In genomic region chr9:35728041-35728971, GRCh38 we compare ENCODE assay signal across 8 cellular contexts. TPM values are rescaled to one million over a fixed set of nuclear protein-coding genes. Genes with fewer than 3 reads are reported as not detected.
DNase-seq lines count a peak whose midpoint lies in the region; ATAC-seq, FAIRE-seq and TF ChIP-seq lines count a peak whose summit lies in the region.

No MANE protein-coding gene starts in this region.

- no peak overlapping the region for H3K14ac ChIP-seq in H1 (ENCODE audit: insufficient read length)

- no peaks in the 10 kb centered on the region for H3K27me3 ChIP-seq in H1 (replicated peaks in 1 of 4; ENCODE audit: control insufficient read depth in 3 of 4, extremely low read depth in 1 of 4, insufficient read depth in 3 of 4, low read length in 3 of 4)
- no peaks in the 10 kb centered on the region for H3K27me3 ChIP-seq in mesendoderm (ENCODE audit: insufficient read depth, low read length, poor library complexity)

- peak overlapping the region; percentile 58 for H3K27ac ChIP-seq in H1 (ENCODE audit: low read depth, low read length)
- peak overlapping the region; percentile 84 for H3K27ac ChIP-seq in mesendoderm (ENCODE audit: low read depth, low read length)
- peak overlapping the region; percentile 58 for H3K27ac ChIP-seq in temporal lobe (ENCODE audit: low read depth, low read length)

- H3K79me1 ChIP-seq in H1 (ENCODE audit: low read depth, low read length) (peaks cover 16% of the 10 kb centered on the region), mesendoderm (ENCODE audit: low read length) (peaks cover 50% of the 10 kb centered on the region)

- no peak overlapping the region for H2AFZ ChIP-seq in H1 (ENCODE audit: low read length)

- H3K4me2 ChIP-seq in H1 (ENCODE audit: insufficient read depth in 1 of 2, low read depth in 2 of 2, low read length in 2 of 2), result peak overlapping the region; percentile 69 to 92
- peak overlapping the region; percentile 29 for H3K4me2 ChIP-seq in mesendoderm (ENCODE audit: low read length)

- no peak for TF ChIP-seq CTCF in H1 (IDR thresholded peaks at IDR 0.05; ENCODE audit: control extremely low read depth in 1 of 3, insufficient read depth in 1 of 3, low read depth in 1 of 3, low read length in 3 of 3)

- peaks cover 15% of the 10 kb centered on the region; the same call in 1 of the 2 replicates for H3K23me2 ChIP-seq in H1 (ENCODE audit: low read depth, low read length)

- WGBS in H1 (ENCODE audit: extremely low coverage in 1 of 2, insufficient coverage in 1 of 2, insufficient read length in 1 of 2, insufficient replicate concordance in 2 of 2, low coverage in 1 of 2, low lambda C conversion rate in 2 of 2, missing lambda C conversion rate in 1 of 2), 2 experiments, result 33% methylated on average over 10 of the region's 10 CpGs; no CpG with 5 or more reads in 1 of the 2 experiments
- no CpG with 5 or more reads among the region's 10 CpGs for WGBS in mesendoderm (ENCODE audit: extremely low coverage, insufficient coverage, low lambda C conversion rate)

- FAIRE-seq in RCC 7860 (lab: Jason Lieb, UNC) (no peak), H1 (lab: Jason Lieb, UNC) (peak; percentile 62)

- peak overlapping the region; percentile 9; the same call in 1 of the 2 replicates for H2BK20ac ChIP-seq in H1 (ENCODE audit: low read length)

- peak overlapping the region; percentile 74 for H3K18ac ChIP-seq in H1 (ENCODE audit: extremely low read depth, low read length)
- H3K18ac ChIP-seq in mesendoderm (ENCODE audit: low read length), result peak overlapping the region; percentile 72

- H4K8ac ChIP-seq in H1 (ENCODE audit: extremely low read depth, insufficient read depth, low read length), result 0 out of 2 replicates have a peak overlapping the region, but pooled peaks have one; percentile 17
- H4K8ac ChIP-seq in mesendoderm (ENCODE audit: low read depth, low read length), result peak overlapping the region; percentile 16

- peak overlapping the region; percentile 9 for H4K91ac ChIP-seq in H1 (replicated peaks; ENCODE audit: insufficient read length, low read length)

- peak overlapping the region; percentile 8 to 46 (median 30); a peak in 6 of 8 replicates for H3K4me3 ChIP-seq in H1 (ENCODE audit: extremely low read depth in 1 of 4, insufficient read depth in 2 of 4, low read depth in 3 of 4, low read length in 4 of 4)
- no peak overlapping the region for H3K4me3 ChIP-seq in mesendoderm (ENCODE audit: low read length)

- H2BK15ac ChIP-seq in H1 (ENCODE audit: low read length), result 0 out of 2 replicates have a peak overlapping the region, but pooled peaks have one; percentile 10
- H2BK15ac ChIP-seq in mesendoderm (replicated peaks; ENCODE audit: low read depth), result no peak overlapping the region

- no peak overlapping the region for H3K56ac ChIP-seq in H1 (replicated peaks; ENCODE audit: insufficient read length, low read depth, low read length)
- peak overlapping the region; percentile 84 for H3K56ac ChIP-seq in mesendoderm (ENCODE audit: low read length)

- no peak overlapping the region for H4K5ac ChIP-seq in H1 (ENCODE audit: insufficient read length, low read depth, low read length)
- H4K5ac ChIP-seq in mesendoderm (ENCODE audit: low read length), result no peak overlapping the region

- POLR2A ChIA-PET in H1 (lab: Charles Lee; ENCODE audit: partially characterized antibody), result interaction anchor here (0.6 to 11.1 kb wide), 30 partner anchors 8 to 657 kb away, joined by 3 to 158 read pairs (median 4); partner anchors contain the start of genes CCDC107, GBA2, RGP1 and RMRP

- H2AK5ac ChIP-seq in H1 (ENCODE audit: low read depth, low read length) (peak overlapping the region; percentile 29; the same call in 1 of the 2 replicates), mesendoderm (ENCODE audit: low read length) (no peak overlapping the region)

- H3K9ac ChIP-seq in H1 (replicated peaks in 1 of 4; ENCODE audit: extremely low read depth in 1 of 4, low read depth in 3 of 4, low read length in 3 of 4) (peak overlapping the region in 2 of 4 experiments; percentile 14 to 41; a peak in 5 of 7 replicates), mesendoderm (ENCODE audit: low read length) (peak overlapping the region; percentile 59)

- TF ChIP-seq EP300 in H1 (IDR thresholded peaks at IDR 0.05; ENCODE audit: borderline replicate concordance in 1 of 2, low read depth in 2 of 2, low read length in 2 of 2), result no peak

- TF ChIP-seq RAD21 in H1 (IDR thresholded peaks at IDR 0.05 in 1 of 2, conservative IDR thresholded peaks at IDR 0.05 in 1 of 2; ENCODE audit: low read depth in 2 of 2, low read length in 2 of 2), result no peak

- H3K9me3 ChIP-seq in H1 (ENCODE audit: insufficient read depth in 2 of 2, low read depth in 1 of 2, low read length in 1 of 2), result no peaks in the 10 kb centered on the region; a peak in 1 of 4 replicates

- H3K79me2 ChIP-seq in H1 (ENCODE audit: control insufficient read depth in 1 of 2, insufficient read depth in 2 of 2, low read length in 2 of 2) (peaks cover 2 to 54% of the 10 kb centered on the region in 2 experiments), mesendoderm (ENCODE audit: control insufficient read depth, insufficient read depth, low read length) (peaks cover 46% of the 10 kb centered on the region)

- peak; percentile 35 for DNase-seq in activated gamma-delta T cell treated with Interleukin-2 at 50 U/mL for 16 hours
- no peak for DNase-seq in activated gamma-delta T cell (lab: John Stamatoyannopoulos, UW)
- DNase-seq in RCC 7860 (ENCODE audit: low spot score), result peak; percentile 69
- DNase-seq in H1 (ENCODE audit: low read depth in 1 of 2, low spot score in 2 of 2), result peak in 1 of 2 experiments; percentile 56
- DNase-seq in mesendoderm, result peak; percentile 98
- no peak for DNase-seq in mesenteric fat pad (ENCODE audit: low spot score)

- H3K4me1 ChIP-seq in H1 (replicated peaks in 1 of 4; ENCODE audit: control insufficient read depth in 3 of 4, insufficient read depth in 4 of 4, low read length in 3 of 4) (peaks cover 21 to 42% (median 30%) of the 10 kb centered on the region in 4 experiments), mesendoderm (ENCODE audit: control insufficient read depth, low read depth, low read length) (peaks cover 34% of the 10 kb centered on the region)

- no peak overlapping the region for H3K4ac ChIP-seq in H1 (replicated peaks; ENCODE audit: insufficient read length, low read depth, low read length)
- peak overlapping the region; percentile 93 for H3K4ac ChIP-seq in mesendoderm (ENCODE audit: low read depth, low read length)

- H2BK12ac ChIP-seq in H1 (ENCODE audit: low read depth, low read length), result peak overlapping the region; percentile 98

- ATAC-seq in GM18498 (IDR thresholded peaks at IDR 0.05; ENCODE audit: unreplicated experiment), result no peak

- peak in 1 of 2 experiments; percentile 78; a peak in 1 of 3 replicates for TF ChIP-seq POLR2A in H1 (IDR thresholded peaks at IDR 0.05; ENCODE audit: control extremely low read depth in 1 of 2, low read depth in 2 of 2, low read length in 2 of 2)

- H2BK5ac ChIP-seq in H1 (ENCODE audit: low read depth, low read length) (peak overlapping the region; percentile 88), mesendoderm (ENCODE audit: low read length) (peak overlapping the region; percentile 38)

- CTCF ChIA-PET in H1 (lab: Charles Lee; ENCODE audit: partially characterized antibody), result interaction anchor here (0.5 to 16.0 kb wide), 25 partner anchors 8 to 179 kb away, joined by 3 to 198 read pairs (median 7); partner anchors contain the start of genes ARHGEF39, CCDC107, GBA2 and MSMP

- peaks cover 0 to 4% of the 10 kb centered on the region in 2 experiments for H4K20me1 ChIP-seq in H1 (replicated peaks in 1 of 2; ENCODE audit: control insufficient read depth in 1 of 2, insufficient read depth in 2 of 2, low read length in 2 of 2)

- H2BK120ac ChIP-seq in H1 (replicated peaks; ENCODE audit: low read depth, low read length), result no peak overlapping the region
- peak overlapping the region; percentile 47 for H2BK120ac ChIP-seq in mesendoderm (ENCODE audit: low read depth, low read length)

- peaks cover 4 to 19% (median 12%) of the 10 kb centered on the region in 4 experiments; a peak in 7 of 8 replicates for H3K36me3 ChIP-seq in H1 (ENCODE audit: control insufficient read depth in 2 of 4, insufficient read depth in 4 of 4, low read length in 3 of 4)
- H3K36me3 ChIP-seq in mesendoderm (ENCODE audit: control insufficient read depth, insufficient read depth, low read length), result peaks cover 12% of the 10 kb centered on the region

- H3K23ac ChIP-seq in H1 (ENCODE audit: insufficient read length), result no peak overlapping the region
- no peak overlapping the region for H3K23ac ChIP-seq in mesendoderm (ENCODE audit: low read length)

RNA-seq across cellular contexts. Expression of gene TLN1, which starts 3.7 kb away (rescaled TPM):
- 87.9 and 90.1 TPM in 2 replicates for total RNA-seq in H1 (2021; fragmentation: NEBNext Ultra II Directional; extraction: Animal tissue kit (Norgen Biotek cat#: 25700))
- 28.1 and 42.4 TPM in 2 replicates for polyA plus RNA-seq in H1 (2011; rRNA removed)
- polyA plus RNA-seq in H1 (2011; cell fraction: cytosol; rRNA removed), result 33.0 TPM
- polyA plus RNA-seq in H1 (2011; cell fraction: nucleus; rRNA removed), result 67.3 TPM
- polyA plus RNA-seq in H1 (2012, experiment 1 of 2), result 50.9 to 99.1 TPM (median 96.6 TPM) in 4 replicates
- polyA plus RNA-seq in H1 (2012, experiment 2 of 2), result 50.7 TPM
- 22.9 TPM for polyA plus RNA-seq in H1 (2013, experiment 1 of 2)
- 19.0 TPM for polyA plus RNA-seq in H1 (2013, experiment 2 of 2)
- polyA minus RNA-seq in H1 (2011; rRNA and poly(A)+ RNA removed), result 155 and 174 TPM in 2 replicates
- 128 TPM for polyA minus RNA-seq in H1 (2011; cell fraction: cytosol; rRNA and poly(A)+ RNA removed)
- 53.8 TPM for polyA minus RNA-seq in H1 (2011; cell fraction: nucleus; rRNA and poly(A)+ RNA removed)
- polyA plus RNA-seq in mesendoderm (2013, experiment 1 of 2), result 27.1 TPM
- polyA plus RNA-seq in mesendoderm (2013, experiment 2 of 2), result 27.7 TPM
- total RNA-seq in temporal lobe (21.6 TPM), mesenteric fat pad (622 TPM)

RNA-seq across cellular contexts. Expression of gene CREB3, which starts 4.2 kb away (rescaled TPM):
- total RNA-seq in H1 (2021; fragmentation: NEBNext Ultra II Directional; extraction: Animal tissue kit (Norgen Biotek cat#: 25700)), result 24.4 and 26.5 TPM in 2 replicates
- 25.7 and 29.1 TPM in 2 replicates for polyA plus RNA-seq in H1 (2011; rRNA removed)
- 20.3 TPM for polyA plus RNA-seq in H1 (2011; cell fraction: cytosol; rRNA removed)
- 21.4 TPM for polyA plus RNA-seq in H1 (2011; cell fraction: nucleus; rRNA removed)
- polyA plus RNA-seq in H1 (2012, experiment 1 of 2), result 20.6 to 25.5 TPM (median 24.4 TPM) in 4 replicates
- 33.8 TPM for polyA plus RNA-seq in H1 (2012, experiment 2 of 2)
- polyA plus RNA-seq in H1 (2013, experiment 1 of 2), result 17.0 TPM
- polyA plus RNA-seq in H1 (2013, experiment 2 of 2), result 16.9 TPM
- 11.0 and 12.0 TPM in 2 replicates for polyA minus RNA-seq in H1 (2011; rRNA and poly(A)+ RNA removed)
- 10.3 TPM for polyA minus RNA-seq in H1 (2011; cell fraction: cytosol; rRNA and poly(A)+ RNA removed)
- polyA minus RNA-seq in H1 (2011; cell fraction: nucleus; rRNA and poly(A)+ RNA removed), result 10.2 TPM
- 19.8 TPM for polyA plus RNA-seq in mesendoderm (2013, experiment 1 of 2)
- 19.8 TPM for polyA plus RNA-seq in mesendoderm (2013, experiment 2 of 2)
- 23.6 TPM for total RNA-seq in temporal lobe
- 42.5 TPM for total RNA-seq in mesenteric fat pad

RNA-seq across cellular contexts. Expression of gene GBA2, which starts 20.7 kb away (rescaled TPM):
- total RNA-seq in H1 (2021; fragmentation: NEBNext Ultra II Directional; extraction: Animal tissue kit (Norgen Biotek cat#: 25700)), result 69.1 and 71.9 TPM in 2 replicates
- polyA plus RNA-seq in H1 (2011; rRNA removed), result 64.2 and 81.4 TPM in 2 replicates
- 87.4 TPM for polyA plus RNA-seq in H1 (2011; cell fraction: cytosol; rRNA removed)
- polyA plus RNA-seq in H1 (2011; cell fraction: nucleus; rRNA removed), result 241 TPM
- polyA plus RNA-seq in H1 (2012, experiment 1 of 2), result 67.1 to 85.0 TPM (median 79.7 TPM) in 4 replicates
- polyA plus RNA-seq in H1 (2012, experiment 2 of 2), result 57.6 TPM
- polyA plus RNA-seq in H1 (2013, experiment 1 of 2), result 48.6 TPM
- 44.0 TPM for polyA plus RNA-seq in H1 (2013, experiment 2 of 2)
- 132 and 143 TPM in 2 replicates for polyA minus RNA-seq in H1 (2011; rRNA and poly(A)+ RNA removed)
- polyA minus RNA-seq in H1 (2011; cell fraction: cytosol; rRNA and poly(A)+ RNA removed), result 39.7 TPM
- 91.8 TPM for polyA minus RNA-seq in H1 (2011; cell fraction: nucleus; rRNA and poly(A)+ RNA removed)
- polyA plus RNA-seq in mesendoderm (2013, experiment 1 of 2), result 35.0 TPM
- polyA plus RNA-seq in mesendoderm (2013, experiment 2 of 2), result 35.8 TPM
- 47.9 TPM for total RNA-seq in temporal lobe
- 54.5 TPM for total RNA-seq in mesenteric fat pad

RNA-seq across cellular contexts. Expression of gene RGP1, which starts 20.8 kb away (rescaled TPM):
- 21.8 and 22.7 TPM in 2 replicates for total RNA-seq in H1 (2021; fragmentation: NEBNext Ultra II Directional; extraction: Animal tissue kit (Norgen Biotek cat#: 25700))
- 11.8 and 13.9 TPM in 2 replicates for polyA plus RNA-seq in H1 (2011; rRNA removed)
- 14.5 TPM for polyA plus RNA-seq in H1 (2011; cell fraction: cytosol; rRNA removed)
- polyA plus RNA-seq in H1 (2011; cell fraction: nucleus; rRNA removed), result 17.8 TPM
- 11.9 to 15.9 TPM (median 14.9 TPM) in 4 replicates for polyA plus RNA-seq in H1 (2012, experiment 1 of 2)
- 9.5 TPM for polyA plus RNA-seq in H1 (2012, experiment 2 of 2)
- 10.0 TPM for polyA plus RNA-seq in H1 (2013, experiment 1 of 2)
- 9.3 TPM for polyA plus RNA-seq in H1 (2013, experiment 2 of 2)
- polyA minus RNA-seq in H1 (2011; rRNA and poly(A)+ RNA removed), result 24.8 and 26.1 TPM in 2 replicates
- polyA minus RNA-seq in H1 (2011; cell fraction: cytosol; rRNA and poly(A)+ RNA removed), result 10.4 TPM
- polyA minus RNA-seq in H1 (2011; cell fraction: nucleus; rRNA and poly(A)+ RNA removed), result 16.7 TPM
- polyA plus RNA-seq in mesendoderm (2013, experiment 1 of 2), result 10.1 TPM
- 10.0 TPM for polyA plus RNA-seq in mesendoderm (2013, experiment 2 of 2)
- total RNA-seq in temporal lobe (11.3 TPM), mesenteric fat pad (25.0 TPM)

RNA-seq across cellular contexts. Expression of gene MSMP, which starts 25.8 kb away (rescaled TPM):
- not detected in 2 replicates for total RNA-seq in H1 (2021; fragmentation: NEBNext Ultra II Directional; extraction: Animal tissue kit (Norgen Biotek cat#: 25700))
- 0.53 and 1.3 TPM in 2 replicates for polyA plus RNA-seq in H1 (2011; rRNA removed)
- 0.72 TPM for polyA plus RNA-seq in H1 (2011; cell fraction: cytosol; rRNA removed)
- polyA plus RNA-seq in H1 (2011; cell fraction: nucleus; rRNA removed), result 0.56 TPM
- polyA plus RNA-seq in H1 (2012, experiment 1 of 2), result 0.46 to 0.97 TPM in 2 of 4 replicates, not detected in the others
- polyA plus RNA-seq in H1 (2012, experiment 2 of 2), result 0.96 TPM
- polyA plus RNA-seq in H1 (2013, experiment 1 of 2), result 0.49 TPM
- 0.81 TPM for polyA plus RNA-seq in H1 (2013, experiment 2 of 2)
- polyA minus RNA-seq in H1 (2011; rRNA and poly(A)+ RNA removed), result 0.49 and 0.79 TPM in 2 replicates
- polyA minus RNA-seq in H1 (2011; cell fraction: cytosol; rRNA and poly(A)+ RNA removed), result not detected
- not detected for polyA minus RNA-seq in H1 (2011; cell fraction: nucleus; rRNA and poly(A)+ RNA removed)
- 0.70 TPM for polyA plus RNA-seq in mesendoderm (2013, experiment 1 of 2)
- 0.85 TPM for polyA plus RNA-seq in mesendoderm (2013, experiment 2 of 2)
- total RNA-seq in temporal lobe (not detected), mesenteric fat pad (not detected)

Comparison
In these comparisons a context has a peak if more than half of its experiments do, and no peak if none do; other contexts are left out.
1. DNase-seq: peak in activated gamma-delta T cell treated with Interleukin-2 at 50 U/mL for 16 hours (single experiment), RCC 7860 (single experiment) and mesendoderm (single experiment); none in activated gamma-delta T cell (single experiment) and mesenteric fat pad (single experiment).
2. Peak in every context shown above with its lines, with median percentiles within 50 percentile points of each other: H3K27ac ChIP-seq.